Comparison of ENCODE assay signal across 8 cellular contexts in the genomic region with DNA sequence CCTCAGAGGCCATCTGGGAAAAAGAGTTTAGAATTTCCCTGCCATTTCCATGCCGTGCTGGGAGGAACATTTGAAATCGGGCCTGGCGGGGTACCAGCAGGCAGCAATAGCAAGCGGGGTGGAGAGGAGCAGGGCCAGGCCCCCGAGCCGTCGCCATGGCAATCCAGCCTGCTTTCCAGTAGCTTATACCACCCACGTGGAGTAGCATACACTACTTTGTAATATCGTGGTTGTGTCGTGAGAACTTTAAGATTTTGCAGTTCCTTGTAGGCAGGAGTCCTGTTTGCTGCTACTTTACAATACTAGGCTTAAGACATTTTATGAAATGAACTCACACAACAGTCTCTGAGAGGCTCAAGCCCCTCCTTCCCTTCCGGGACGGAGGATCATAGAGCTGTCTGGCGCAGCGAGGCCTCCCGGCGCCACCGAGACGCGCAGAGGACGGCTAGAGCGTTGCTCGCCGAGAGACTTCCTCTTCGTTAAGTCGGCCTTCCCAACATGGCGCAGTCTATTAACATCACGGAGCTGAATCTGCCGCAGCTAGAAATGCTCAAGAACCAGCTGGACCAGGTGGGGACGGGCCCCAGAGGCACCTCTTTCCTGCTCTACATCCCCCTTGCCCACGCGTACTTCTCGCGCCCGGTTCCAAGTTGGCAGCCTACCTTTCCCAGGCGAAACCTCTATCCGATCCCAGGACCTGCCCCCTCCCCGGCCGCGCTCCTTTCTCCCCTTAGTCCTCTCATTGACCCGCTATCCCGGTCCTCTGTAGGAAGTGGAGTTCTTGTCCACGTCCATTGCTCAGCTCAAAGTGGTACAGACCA. TPM values are rescaled to one million over a fixed set of nuclear protein-coding genes. Genes with fewer than 3 reads are reported as not detected.
DNase-seq lines count a peak whose midpoint lies in the region; ATAC-seq and TF ChIP-seq lines count a peak whose summit lies in the region.

A gene (plus strand): TSS at position 473 of the 821 bp plus-strand sequence. CDS start 26 bp downstream, at position 499.

- in situ Hi-C loops in KBM-7 (cut with MboI; ENCODE audit: low pct_unique_long_range_greater_than_20kb, low sequenced_read_pairs) = loop anchor here (25.0 kb wide), 1 partner anchor 233 kb away; a partner anchor contains a TSS

- H3K27ac ChIP-seq in Peyer's patch = peak within 1 kb of the TSS; percentile 83 to 88 (median 87)
- peak within 1 kb of the TSS; percentile 82 to 95 (median 88) for H3K27ac ChIP-seq in esophagus squamous epithelium

- H3K27me3 ChIP-seq in Peyer's patch (no peaks in the 10 kb centered on the region), esophagus squamous epithelium (no peaks in the 10 kb centered on the region)

- H3K4me1 ChIP-seq in Peyer's patch (peaks cover 0 to 32% (median 11%) of the 10 kb centered on the region in 4 donors), esophagus squamous epithelium (peaks cover 21 to 56% (median 36%) of the 10 kb centered on the region in 3 donors)

- peaks cover 0 to 10% (median 0%) of the 10 kb centered on the region in 3 donors for H3K36me3 ChIP-seq in Peyer's patch
- H3K36me3 ChIP-seq in esophagus squamous epithelium = peaks cover 0 to 65% (median 0%) of the 10 kb centered on the region in 3 donors

- H3K4me3 ChIP-seq in Peyer's patch (peak within 1 kb of the TSS; percentile 72 to 95 (median 86)), esophagus squamous epithelium (peak within 1 kb of the TSS; percentile 55 to 90 (median 81))

- DNase-seq in DMS153 treated with DMSO at 0.1 percent for 48 hours (lab: John Stamatoyannopoulos, UW; ENCODE audit: unreplicated experiment) (peak; percentile 82), KBM-7 (peak; percentile 89), Peyer's patch (peak; percentile 86 to 95 (median 87)), esophagus squamous epithelium (lab: John Stamatoyannopoulos, UW) (peak; percentile 54), myocyte (ENCODE audit: low read depth) (peak; percentile 90)
- peak; percentile 87 to 89 for DNase-seq in activated T-cell treated with anti-CD3 and anti-CD28 coated beads, Interleukin-2, amount 50 U/mL, for 48 hours
- peak; percentile 67 to 81 for DNase-seq in stimulated activated CD8-positive, alpha-beta memory T cell treated with anti-CD3 and anti-CD28 coated beads, Interleukin-7, amount 100 ng/mL, for 48 hours (ENCODE audit: extremely low read depth in 1 of 2, low read depth in 1 of 2)

- intact Hi-C loops in esophagus squamous epithelium (cut with DNase I) = no loop called here

- WGBS in esophagus squamous epithelium, 2 donors = 1 to 7% methylated on average over 7 to 36 of the region's 42 CpGs

- H3K9me3 ChIP-seq in Peyer's patch (no peaks in the 10 kb centered on the region), esophagus squamous epithelium (no peaks in the 10 kb centered on the region)

- TF ChIP-seq POLR2A in Peyer's patch (IDR thresholded peaks at IDR 0.05) (peak; percentile 44 to 68), esophagus squamous epithelium (IDR thresholded peaks at IDR 0.05) (peak in 3 of 4 donors; percentile 70 to 76 (median 74))

- peak; percentile 78 for ATAC-seq in GM21717 (IDR thresholded peaks at IDR 0.05; ENCODE audit: unreplicated experiment)

- peak in 4 of 6 experiments; percentile 10 to 49 (median 36) for TF ChIP-seq CTCF in Peyer's patch (IDR thresholded peaks at IDR 0.05)
- peak in 3 of 6 experiments; percentile 22 to 44 (median 27) for TF ChIP-seq CTCF in esophagus squamous epithelium (IDR thresholded peaks at IDR 0.05)

RNA-seq across cellular contexts. Expression of the gene that starts here (rescaled TPM):
- total RNA-seq in Peyer's patch (100 to 1,000 TPM; 223 to 578 (median 263) TPM), esophagus squamous epithelium (100 to 1,000 TPM; 203 to 638 (median 324) TPM), myocyte (253 and 294 TPM in 2 replicates)
- polyA plus RNA-seq in myocyte (2012) = 728 TPM

Comparison
In these comparisons a context has a peak if more than half of its experiments do, and no peak if none do; other contexts are left out.
1. Peak in every context shown above with its lines: DNase-seq, ATAC-seq, H3K4me3 ChIP-seq and H3K27ac ChIP-seq.